17 cellular contexts compared by ENCODE assay signal in the genomic region with DNA sequence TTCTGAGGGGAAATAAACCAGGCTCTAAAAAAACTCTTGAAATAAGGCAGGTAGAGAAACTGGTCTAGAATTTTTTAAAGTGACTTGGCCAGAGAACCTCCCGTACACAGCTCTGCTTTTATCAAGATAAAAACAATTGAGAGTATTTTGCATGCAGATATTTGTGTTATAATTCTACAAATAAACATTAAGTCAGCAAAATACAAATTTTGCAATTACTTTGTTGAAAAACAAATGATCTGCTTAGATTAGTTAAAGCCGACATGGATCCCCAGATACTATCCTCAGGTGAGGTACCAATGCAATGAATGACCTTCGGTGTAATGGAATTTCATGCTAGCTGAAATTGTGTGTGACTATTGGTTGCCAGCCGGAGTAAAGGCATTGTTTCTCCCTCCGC.
DNase-seq lines count a peak whose midpoint lies in the region; TF ChIP-seq lines count a peak whose summit lies in the region.
"Had no signal": no experiment of that assay in that cellular context is flagged by ENCODE, and none has a peak within 500 bp of the region (broad histone marks: within the 10 kb centered on the region; RNA-seq: fewer than 3 reads in every experiment).

No MANE protein-coding gene starts in this region.

- no peak for TF ChIP-seq CTCF in neural progenitor cell (IDR thresholded peaks at IDR 0.05)

- no peaks in the 10 kb centered on the region for H3K9me3 ChIP-seq in HUES48 (ENCODE audit: control insufficient read depth, insufficient read depth, low read length)
- H3K9me3 ChIP-seq in SJCRH30 (replicated peaks): no peaks in the 10 kb centered on the region
- H3K9me3 ChIP-seq in neural progenitor cell (ENCODE audit: low read depth): no peaks in the 10 kb centered on the region
- H3K9me3 ChIP-seq: BLaER1, Caco-2, HAP-1 had no signal

- H3K9me3 Mint-ChIP-seq in neural progenitor cell: peaks cover 2% of the 10 kb centered on the region
- H3K9me3 Mint-ChIP-seq: CD8-positive, alpha-beta T cell had no signal

- no peaks in the 10 kb centered on the region for H4K20me1 ChIP-seq in neural progenitor cell (ENCODE audit: low read depth)
- H4K20me1 ChIP-seq: BLaER1 had no signal

- H3K4me1 Mint-ChIP-seq in neural progenitor cell: peaks cover 54% of the 10 kb centered on the region
- H3K4me1 Mint-ChIP-seq: B cell; CD4-positive, CD25-positive, alpha-beta regulatory T cell had no signal

- H3K27ac Mint-ChIP-seq in neural progenitor cell: no peak overlapping the region
- H3K27ac Mint-ChIP-seq: B cell; CD4-positive, CD25-positive, alpha-beta regulatory T cell; CD8-positive, alpha-beta T cell; HFFc6 had no signal

- no peak overlapping the region for H3K4me3 ChIP-seq in HUES48 (ENCODE audit: low read depth, low read length)
- H3K4me3 ChIP-seq in SJCRH30: no peak overlapping the region
- no peak overlapping the region for H3K4me3 ChIP-seq in neural progenitor cell
- H3K4me3 ChIP-seq: BLaER1, HAP-1 had no signal

- H3K27ac ChIP-seq in HUES48 (ENCODE audit: low read depth, low read length): peak overlapping the region; percentile 21
- H3K27ac ChIP-seq in SJCRH30: peak overlapping the region; percentile 93
- H3K27ac ChIP-seq in neural progenitor cell: peak overlapping the region; percentile 78
- H3K27ac ChIP-seq: BLaER1, C4-2B had no signal

- no peaks in the 10 kb centered on the region for H3K27me3 ChIP-seq in HUES48 (ENCODE audit: control insufficient read depth, insufficient read depth, low read length)
- H3K27me3 ChIP-seq in SJCRH30: no peaks in the 10 kb centered on the region
- H3K27me3 ChIP-seq in neural progenitor cell: no peaks in the 10 kb centered on the region
- H3K27me3 ChIP-seq: BLaER1 had no signal

- peak overlapping the region; percentile 76 for H3K4me2 ChIP-seq in neural progenitor cell
- H3K4me2 ChIP-seq: BLaER1 had no signal

- H3K36me3 ChIP-seq in HUES48 (ENCODE audit: control insufficient read depth, insufficient read depth, low read length) (no peaks in the 10 kb centered on the region), SJCRH30 (no peaks in the 10 kb centered on the region), neural progenitor cell (peaks cover 22% of the 10 kb centered on the region)
- H3K36me3 ChIP-seq: BLaER1, HAP-1 had no signal

- H3K9ac ChIP-seq in HUES48 (ENCODE audit: low read depth, low read length) (no peak overlapping the region), neural progenitor cell (no peak overlapping the region)
- H3K9ac ChIP-seq: BLaER1 had no signal

- H3K27me3 Mint-ChIP-seq in neural progenitor cell (ENCODE audit: insufficient read depth, low read depth): no peaks in the 10 kb centered on the region
- H3K27me3 Mint-ChIP-seq: B cell; CD4-positive, CD25-positive, alpha-beta regulatory T cell had no signal

- peaks cover 60% of the 10 kb centered on the region for H3F3A ChIP-seq in neural progenitor cell (ENCODE audit: low read depth)

- H3K4me3 Mint-ChIP-seq in neural progenitor cell: no peak overlapping the region
- H3K4me3 Mint-ChIP-seq: B cell; CD4-positive, CD25-positive, alpha-beta regulatory T cell; CD8-positive, alpha-beta T cell; HFFc6 had no signal

- H3K4me1 ChIP-seq in HUES48 (ENCODE audit: control insufficient read depth, insufficient read depth, low read length) (peaks cover 48% of the 10 kb centered on the region), SJCRH30 (peaks cover 31% of the 10 kb centered on the region), neural progenitor cell (peaks cover 66% of the 10 kb centered on the region)
- H3K4me1 ChIP-seq: BLaER1 had no signal

- no peak overlapping the region for H2AFZ ChIP-seq in neural progenitor cell (replicated peaks)

- no peak for DNase-seq in SJCRH30
- DNase-seq in neural progenitor cell (ENCODE audit: low spot score): no peak
- DNase-seq in retina: no peak
- DNase-seq in NCI-H748 (lab: John Stamatoyannopoulos, UW; ENCODE audit: unreplicated experiment): no peak
- DNase-seq in NCI-H146 (lab: John Stamatoyannopoulos, UW): no peak
- DNase-seq: Caco-2; CD4-positive, CD25-positive, alpha-beta regulatory T cell; CD8-positive, alpha-beta T cell; DMS153; DND-41; GOT3; HFFc6 had no signal

- peaks cover 63% of the 10 kb centered on the region for H3K79me2 ChIP-seq in neural progenitor cell (ENCODE audit: low read depth)

- H3K36me3 Mint-ChIP-seq in neural progenitor cell: peaks cover 17% of the 10 kb centered on the region
- H3K36me3 Mint-ChIP-seq: CD4-positive, CD25-positive, alpha-beta regulatory T cell; CD8-positive, alpha-beta T cell had no signal

Comparison
In these comparisons a context has a peak if more than half of its experiments do, and no peak if none do; other contexts are left out.
1. H3K27ac ChIP-seq: peak in every context shown above with its lines; median percentile 93 in SJCRH30; 78 in neural progenitor cell; 21 in HUES48.